9 cellular contexts compared by ENCODE assay signal in the genomic region with DNA sequence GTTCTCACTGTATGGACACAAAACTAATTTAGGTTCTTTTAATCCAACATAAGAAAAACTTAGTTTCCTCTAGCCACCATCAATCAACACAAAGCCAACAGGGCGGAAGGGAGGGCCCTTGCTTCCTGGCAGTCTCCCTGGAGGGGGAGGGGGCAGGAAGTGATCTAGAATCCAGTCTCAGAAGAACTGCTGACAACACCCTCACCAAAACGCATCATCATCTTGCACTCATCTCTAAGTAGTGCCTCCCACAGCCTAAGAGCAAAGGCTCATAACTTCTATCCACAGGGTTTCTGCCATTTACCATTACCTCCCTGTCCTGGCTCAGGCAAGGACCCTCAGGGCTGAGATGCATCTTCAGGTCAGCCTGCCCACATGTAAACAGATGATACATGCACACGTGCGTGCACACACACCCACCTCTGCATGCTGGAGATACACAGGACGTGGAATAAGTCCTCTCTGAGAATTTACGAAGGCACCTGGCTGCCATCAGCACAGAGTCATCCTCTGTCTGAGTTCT. TPM values are rescaled to one million over a fixed set of nuclear protein-coding genes. Genes with fewer than 3 reads are reported as not detected.
DNase-seq lines count a peak whose midpoint lies in the region; ATAC-seq and TF ChIP-seq lines count a peak whose summit lies in the region.
"Had no signal": no experiment of that assay in that cellular context is flagged by ENCODE, and none has a peak within 500 bp of the region (broad histone marks: within the 10 kb centered on the region; RNA-seq: fewer than 3 reads in every experiment).

No MANE protein-coding gene starts in this region.

- peaks cover 2% of the 10 kb centered on the region for H3K36me3 Mint-ChIP-seq in activated CD8-positive, alpha-beta T cell treated with anti-CD3 and anti-CD28 coated beads, Interleukin-2, amount 10 ng/mL, durations not matched to agents 7 days and 5 days (ENCODE audit: low read depth)

- no peak overlapping the region for H3K4me3 ChIP-seq in fibroblast of the aortic adventitia (ENCODE audit: low read depth, low read length)
- H3K4me3 ChIP-seq: thoracic aorta had no signal

- in situ Hi-C loops in ACHN (cut with HindIII; ENCODE audit: low pct_ligation_motif_present, low pct_unique_long_range_greater_than_20kb, low sequenced_read_pairs), result no loop called here

- CTCF ChIA-PET in activated CD8-positive, alpha-beta T cell treated with anti-CD3 and anti-CD28 coated beads, Interleukin-2, amount 10 ng/mL, durations not matched to agents 7 days and 5 days (lab: Charles Lee), result interaction anchor here (1.9 kb wide), 1 partner anchor 18 kb away, joined by 7 read pairs; no protein-coding TSS in a partner anchor

- POLR2A ChIA-PET in activated CD8-positive, alpha-beta T cell treated with anti-CD3 and anti-CD28 coated beads, Interleukin-2, amount 10 ng/mL, durations not matched to agents 7 days and 5 days (lab: Charles Lee), result interaction anchor here (1.6 kb wide), 1 partner anchor 22 kb away, joined by 7 read pairs; no protein-coding TSS in a partner anchor

- H3K27ac Mint-ChIP-seq in activated CD8-positive, alpha-beta T cell treated with anti-CD3 and anti-CD28 coated beads, Interleukin-2, amount 10 ng/mL, durations not matched to agents 7 days and 5 days, result peak overlapping the region; percentile 98

- H3K4me1 Mint-ChIP-seq in activated CD8-positive, alpha-beta T cell treated with anti-CD3 and anti-CD28 coated beads, Interleukin-2, amount 10 ng/mL, durations not matched to agents 7 days and 5 days (ENCODE audit: low read depth), result peaks cover 74% of the 10 kb centered on the region

- no peaks in the 10 kb centered on the region for H3K9me3 Mint-ChIP-seq in activated CD8-positive, alpha-beta T cell treated with anti-CD3 and anti-CD28 coated beads, Interleukin-2, amount 10 ng/mL, durations not matched to agents 7 days and 5 days (ENCODE audit: insufficient read depth)

- TF ChIP-seq CTCF in fibroblast of the aortic adventitia (IDR thresholded peaks at IDR 0.05; ENCODE audit: insufficient read depth, low read length), result no peak

- peak; percentile 88 for ATAC-seq in activated CD8-positive, alpha-beta T cell treated with anti-CD3 and anti-CD28 coated beads, Interleukin-2, amount 10 ng/mL, durations not matched to agents 7 days and 5 days

- H3K4me3 Mint-ChIP-seq in activated CD8-positive, alpha-beta T cell treated with anti-CD3 and anti-CD28 coated beads, Interleukin-2, amount 10 ng/mL, durations not matched to agents 7 days and 5 days, result peak overlapping the region; percentile 65

- DNase-seq in M059J (ENCODE audit: low read depth), result peak; percentile 65
- DNase-seq in activated CD8-positive, alpha-beta T cell treated with anti-CD3 and anti-CD28 coated beads, Interleukin-2, amount 10 ng/mL, durations not matched to agents 7 days and 5 days, result peak; percentile 92
- DNase-seq in fibroblast of the aortic adventitia (ENCODE audit: low read depth), result peak; percentile 75
- peak; percentile 39 for DNase-seq in stimulated activated CD8-positive, alpha-beta memory T cell treated with anti-CD3 and anti-CD28 coated beads, Interleukin-12 subunit alpha, Interleukin-12 subunit beta, amount 100 ng/mL, for 24 hours (ENCODE audit: extremely low read depth)
- DNase-seq in medulla oblongata (ENCODE audit: extremely low spot score), result no peak
- DNase-seq in HuH-7.5 (ENCODE audit: low spot score), result no peak
- no peak for DNase-seq in ACHN
- no peak for DNase-seq in dedifferentiated amniotic fluid mesenchymal stem cell (ENCODE audit: extremely low spot score)

- H3K27me3 Mint-ChIP-seq in activated CD8-positive, alpha-beta T cell treated with anti-CD3 and anti-CD28 coated beads, Interleukin-2, amount 10 ng/mL, durations not matched to agents 7 days and 5 days (ENCODE audit: low read depth), result no peaks in the 10 kb centered on the region

RNA-seq across cellular contexts. Expression of a gene that starts 20.5 kb away (rescaled TPM):
- total RNA-seq in M059J (2014; rRNA removed; shearing (Covaris generic)), result 4.2 and 10.0 TPM in 2 replicates
- 10 to 100 TPM; 10.8 to 11.8 TPM for total RNA-seq in activated CD8-positive, alpha-beta T cell treated with anti-CD3 and anti-CD28 coated beads, Interleukin-2, amount 10 ng/mL, durations not matched to agents 7 days and 5 days
- total RNA-seq in fibroblast of the aortic adventitia (ENCODE audit: low replicate concordance), result 1.1 and 1.2 TPM in 2 replicates

Comparison
In these comparisons a context has a peak if more than half of its experiments do, and no peak if none do; other contexts are left out.
1. DNase-seq: peak in M059J (single experiment), activated CD8-positive, alpha-beta T cell treated with anti-CD3 and anti-CD28 coated beads, Interleukin-2, amount 10 ng/mL, durations not matched to agents 7 days and 5 days (single experiment), fibroblast of the aortic adventitia (single experiment) and stimulated activated CD8-positive, alpha-beta memory T cell treated with anti-CD3 and anti-CD28 coated beads, Interleukin-12 subunit alpha, Interleukin-12 subunit beta, amount 100 ng/mL, for 24 hours (single experiment); none in medulla oblongata (single experiment), HuH-7.5 (single experiment), ACHN (single experiment) and dedifferentiated amniotic fluid mesenchymal stem cell (single experiment).